In genomic region chr2:237669628-237670351, GRCh38 we compare ENCODE assay signal across 8 cellular contexts. TPM values are rescaled to one million over a fixed set of nuclear protein-coding genes. Genes with fewer than 3 reads are reported as not detected.
DNase-seq lines count a peak whose midpoint lies in the region; ATAC-seq and TF ChIP-seq lines count a peak whose summit lies in the region.

No MANE protein-coding gene starts in this region.

- TF ChIP-seq POLR2A in breast epithelium (IDR thresholded peaks at IDR 0.05) (no peak), right lobe of liver (IDR thresholded peaks at IDR 0.05) (peak; percentile 69)

- no peak overlapping the region for H3K9ac ChIP-seq in mammary epithelial cell (ENCODE audit: insufficient read depth, low read length)

- no TSS peak for BruUV-seq in mammary epithelial cell (replicated peaks; lab: Mats Ljungman, UMichigan)

- TF ChIP-seq CTCF in breast epithelium (IDR thresholded peaks at IDR 0.05) (no peak), mammary epithelial cell (conservative IDR thresholded peaks at IDR 0.05 in 1 of 2, IDR thresholded peaks at IDR 0.05 in 1 of 2; ENCODE audit: extremely low read depth in 1 of 2, insufficient read depth in 1 of 2, low read depth in 1 of 2, low read length in 2 of 2) (no peak), right lobe of liver (IDR thresholded peaks at IDR 0.05) (no peak)

- no peaks in the 10 kb centered on the region for H3K36me3 Mint-ChIP-seq in T-cell
- H3K36me3 Mint-ChIP-seq in effector memory CD8-positive, alpha-beta T cell (ENCODE audit: insufficient read depth): peaks cover 19% of the 10 kb centered on the region

- ATAC-seq in right lobe of liver (peak; percentile 87 to 93 (median 88)), T-cell (replicated peaks in 1 of 4) (no peak)
- no peak for ATAC-seq in effector memory CD8-positive, alpha-beta T cell (replicated peaks)

- POLR2A ChIA-PET in T-cell (lab: Charles Lee): interaction anchor here in 1 of 2 donors (0.6 kb wide), 1 partner anchor 33 kb away, joined by 4 read pairs; no protein-coding TSS in a partner anchor

- H2AFZ ChIP-seq in mammary epithelial cell (ENCODE audit: low read depth, low read length): no peak overlapping the region

- dilution Hi-C loops in mammary epithelial cell (cut with HindIII; ENCODE audit: low sequenced_read_pairs): no loop called here

- H3K4me1 ChIP-seq in breast epithelium (peaks cover 0 to 6% of the 10 kb centered on the region in 2 donors), mammary epithelial cell (ENCODE audit: insufficient read depth, low read length) (peaks cover 21% of the 10 kb centered on the region), right lobe of liver (peaks cover 0 to 33% (median 14%) of the 10 kb centered on the region in 4 donors)

- no peaks in the 10 kb centered on the region for H3K79me2 ChIP-seq in mammary epithelial cell (ENCODE audit: insufficient read depth, low read length)

- no peaks in the 10 kb centered on the region for H3K9me3 ChIP-seq in breast epithelium
- no peaks in the 10 kb centered on the region for H3K9me3 ChIP-seq in mammary epithelial cell (replicated peaks; ENCODE audit: insufficient read depth, low read length)
- H3K9me3 ChIP-seq in MG63: no peaks in the 10 kb centered on the region
- H3K9me3 ChIP-seq in right lobe of liver: no peaks in the 10 kb centered on the region

- intact Hi-C loops in breast epithelium (cut with DNase I; ENCODE audit: low total_unique reads): loop anchor here (10.0 kb wide), 1 partner anchor 75 kb away; no protein-coding TSS in a partner anchor
- intact Hi-C loops in mammary epithelial cell (cut with micrococcal nuclease): loop anchor here (10.0 kb wide), 1 partner anchor 595 kb away; no protein-coding TSS in a partner anchor
- intact Hi-C loops in right lobe of liver (cut with DNase I): no loop called here

- H3K27ac ChIP-seq in breast epithelium (peak overlapping the region; percentile 74 to 79), mammary epithelial cell (ENCODE audit: insufficient read depth, low read depth, low read length) (no peak overlapping the region), right lobe of liver (peak overlapping the region; percentile 21 to 86 (median 80))

- no peak for DNase-seq in breast epithelium (ENCODE audit: low spot score in 2 of 2)
- no peak for DNase-seq in mammary epithelial cell
- peak; percentile 93 for DNase-seq in MG63
- peak; percentile 93 for DNase-seq in amniotic stem cell (lab: John Stamatoyannopoulos, UW)
- peak; percentile 72 to 85 (median 84) for DNase-seq in right lobe of liver
- no peak for DNase-seq in T-cell
- no peak for DNase-seq in activated naive CD4-positive, alpha-beta T cell treated with Interleukin-2 at 50 U/mL for 16 hours
- DNase-seq in effector memory CD8-positive, alpha-beta T cell: no peak

- H3K36me3 ChIP-seq in breast epithelium (no peaks in the 10 kb centered on the region), mammary epithelial cell (ENCODE audit: insufficient read depth, low read length) (no peaks in the 10 kb centered on the region), MG63 (no peaks in the 10 kb centered on the region), right lobe of liver (no peaks in the 10 kb centered on the region)

- H3K27me3 ChIP-seq in breast epithelium (no peaks in the 10 kb centered on the region), mammary epithelial cell (ENCODE audit: insufficient read depth, low read length) (no peaks in the 10 kb centered on the region), MG63 (no peaks in the 10 kb centered on the region), right lobe of liver (no peaks in the 10 kb centered on the region)

- 86% methylated on average over 19 of the region's 21 CpGs for WGBS in mammary epithelial cell (ENCODE audit: low coverage, missing lambda C conversion rate)
- WGBS in right lobe of liver (ENCODE audit: insufficient coverage, low coverage, low lambda C conversion rate, missing lambda C conversion rate): 32% methylated on average over 17 of the region's 21 CpGs

- H3K4me3 ChIP-seq in breast epithelium: no peak overlapping the region
- H3K4me3 ChIP-seq in mammary epithelial cell (replicated peaks in 1 of 3; ENCODE audit: insufficient read depth in 1 of 3, low read depth in 2 of 3, low read length in 3 of 3): no peak overlapping the region
- no peak overlapping the region for H3K4me3 ChIP-seq in MG63
- H3K4me3 ChIP-seq in right lobe of liver: no peak overlapping the region

- in situ Hi-C loops in mammary epithelial cell (cut with MboI; ENCODE audit: low sequenced_read_pairs in 2 of 2): no loop called here

- H3K4me1 Mint-ChIP-seq in T-cell: peaks cover 22 to 32% (median 22%) of the 10 kb centered on the region in 3 donors
- H3K4me1 Mint-ChIP-seq in effector memory CD8-positive, alpha-beta T cell (ENCODE audit: low read depth in 2 of 2): peaks cover 19 to 26% of the 10 kb centered on the region in 2 donors

- H3K27me3 Mint-ChIP-seq in T-cell: peaks cover 0 to 17% of the 10 kb centered on the region in 2 donors
- peaks cover 18 to 30% of the 10 kb centered on the region in 2 donors for H3K27me3 Mint-ChIP-seq in effector memory CD8-positive, alpha-beta T cell

- no peaks in the 10 kb centered on the region for H3K9me3 Mint-ChIP-seq in T-cell
- no peaks in the 10 kb centered on the region for H3K9me3 Mint-ChIP-seq in effector memory CD8-positive, alpha-beta T cell

- H3K27ac Mint-ChIP-seq in T-cell: no peak overlapping the region
- no peak overlapping the region for H3K27ac Mint-ChIP-seq in effector memory CD8-positive, alpha-beta T cell

- no peak overlapping the region for H3K4me2 ChIP-seq in mammary epithelial cell (ENCODE audit: insufficient read depth, low read depth, low read length)

- no peak overlapping the region for H3K4me3 Mint-ChIP-seq in T-cell
- no peak overlapping the region for H3K4me3 Mint-ChIP-seq in effector memory CD8-positive, alpha-beta T cell

- H4K20me1 ChIP-seq in mammary epithelial cell (ENCODE audit: insufficient read depth, low read length): no peaks in the 10 kb centered on the region

- CTCF ChIA-PET in mammary epithelial cell (lab: Charles Lee; ENCODE audit: low non-redundant PET) (interaction anchor here (0.6 kb wide), 1 partner anchor 75 kb away, joined by 5 read pairs; no protein-coding TSS in a partner anchor), T-cell (lab: Charles Lee) (interaction anchor here (0.5 to 6.7 kb wide), 4 partner anchors 18 to 76 kb away, joined by 5 to 90 read pairs (median 7); no protein-coding TSS in a partner anchor)

RNA-seq across cellular contexts. Expression of gene LRRFIP1, which starts 42.4 kb away (rescaled TPM):
- total RNA-seq in breast epithelium (100 to 1,000 TPM in 2 of 3 donors, 10 to 100 TPM in 1; 82.6 to 136 (median 130) TPM), mammary epithelial cell (100 to 1,000 TPM in 1 of 2 donors, 10 to 100 TPM in 1; 69.8 to 188 TPM), right lobe of liver (10 to 100 TPM; 29.4 to 56.3 (median 49.7) TPM), T-cell (100 to 1,000 TPM; 105 to 170 (median 128) TPM)
- 71.9 TPM for polyA plus RNA-seq in mammary epithelial cell
- polyA minus RNA-seq in mammary epithelial cell: 58.4 TPM
- 33.5 and 52.8 TPM in 2 replicates for total RNA-seq in MG63 (2014; rRNA removed; shearing (Covaris generic); ENCODE audit: low replicate concordance)

Comparison
In these comparisons a context has a peak if more than half of its experiments do, and no peak if none do; other contexts are left out.
1. DNase-seq: peak in MG63 (single experiment), amniotic stem cell (single experiment) and right lobe of liver (3 of 3); none in breast epithelium (0 of 2), mammary epithelial cell (single experiment), T-cell (0 of 34), activated naive CD4-positive, alpha-beta T cell treated with Interleukin-2 at 50 U/mL for 16 hours (single experiment) and effector memory CD8-positive, alpha-beta T cell (0 of 3).
2. ATAC-seq: peak in right lobe of liver (4 of 4); none in T-cell (0 of 4) and effector memory CD8-positive, alpha-beta T cell (single experiment).
3. intact Hi-C loops: an anchor here in breast epithelium (10.0 kb wide) and mammary epithelial cell (10.0 kb wide); none called in right lobe of liver.